Comparison of ENCODE assay signal across 17 cellular contexts in the genomic region with DNA sequence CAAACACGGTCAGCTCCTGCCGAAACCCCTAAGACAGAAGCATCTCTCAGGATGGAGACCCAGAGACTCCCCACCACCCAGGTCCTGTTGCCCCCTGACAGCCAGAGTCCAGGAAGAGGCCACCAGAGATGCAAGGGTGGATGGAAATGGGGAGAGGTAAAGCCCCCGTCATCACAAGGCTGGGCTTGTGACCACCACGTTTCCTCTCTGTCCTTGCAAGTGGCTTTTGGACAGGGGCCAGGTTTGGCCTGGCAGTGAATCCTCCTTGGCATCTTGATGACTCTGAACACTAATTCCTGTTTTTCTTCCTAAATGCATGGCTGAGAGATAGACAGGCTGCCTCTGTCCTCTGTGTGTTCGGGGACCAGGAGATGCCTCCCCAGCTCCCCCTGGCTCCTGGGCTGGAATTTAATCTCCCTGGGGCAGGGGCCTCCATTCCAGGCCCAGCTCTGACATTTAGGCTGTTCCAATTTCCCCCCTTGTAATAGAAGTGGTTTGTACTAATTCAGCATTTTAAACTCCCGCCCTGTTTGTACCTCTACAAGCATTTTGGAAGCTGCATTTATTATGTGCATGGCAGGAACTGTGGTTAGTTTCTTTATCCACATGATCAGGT.
"Had no signal": no experiment of that assay in that cellular context is flagged by ENCODE, and none has a peak within 500 bp of the region (broad histone marks: within the 10 kb centered on the region; RNA-seq: fewer than 3 reads in every experiment).

No MANE protein-coding gene starts in this region.

- H3K27ac Mint-ChIP-seq: natural killer cell; stimulated activated naive B cell treated with anti-CD40 and anti-IgM and Interleukin-4, amounts not matched to agents 10 μg/mL and 1 μg/mL and 100 μg/mL, for 72 hours had no signal

- H3K36me3 ChIP-seq: ascending aorta, breast epithelium, spleen, thyroid gland had no signal

- H3K27ac ChIP-seq: ascending aorta, breast epithelium, spleen, thyroid gland had no signal

- H3K4me1 Mint-ChIP-seq: natural killer cell; stimulated activated naive B cell treated with anti-CD40 and anti-IgM and Interleukin-4, amounts not matched to agents 10 μg/mL and 1 μg/mL and 100 μg/mL, for 72 hours had no signal

- ATAC-seq: activated CD4-positive, CD25-positive, alpha-beta regulatory T cell treated with anti-CD3 and anti-CD28 coated beads, Interleukin-2, amount 50 U/mL, for 24 hours; activated T-cell treated with anti-CD3 and anti-CD28 coated beads, Interleukin-2, amount 50 U/mL, for 4 hours; esophagus mucosa; natural killer cell; stimulated activated naive B cell treated with anti-CD40 and anti-IgM and Interleukin-4, amounts not matched to agents 10 μg/mL and 1 μg/mL and 100 μg/mL, for 72 hours had no signal

- H3K9me3 Mint-ChIP-seq: activated T-cell treated with anti-CD3 and anti-CD28 coated beads, Interleukin-2, amount 50 U/mL, for 4 hours; natural killer cell; stimulated activated naive B cell treated with anti-CD40 and anti-IgM and Interleukin-4, amounts not matched to agents 10 μg/mL and 1 μg/mL and 100 μg/mL, for 72 hours had no signal

- H3K4me1 ChIP-seq: ascending aorta, breast epithelium, spleen, thyroid gland had no signal

- H3K4me3 ChIP-seq: ascending aorta, breast epithelium, spleen, thyroid gland had no signal

- DNase-seq: activated CD4-positive, alpha-beta T cell treated with anti-CD3 and anti-CD28 coated beads, Interleukin-2, amount 50 U/mL, for 1 hour; activated CD8-positive, alpha-beta memory T cell treated with anti-CD3 and anti-CD28 coated beads, Interleukin-2, amount 50 U/mL, for 4 hours; activated effector memory CD4-positive, alpha-beta T cell treated with Interleukin-2 at 50 U/mL for 16 hours; activated naive CD4-positive, alpha-beta T cell treated with anti-CD3 and anti-CD28 coated beads, Interleukin-2, amount 50 U/mL, for 16 hours; activated T-cell treated with anti-CD3 and anti-CD28 coated beads, Interleukin-2, amount 50 U/mL, for 4 hours; cerebellar nuclear complex; cortex of kidney; natural killer cell; spleen; stimulated activated CD4-positive, alpha-beta T cell treated with anti-CD3 and anti-CD28 coated beads, Interleukin-4, amount 100 ng/mL, for 4 hours; stimulated activated naive B cell treated with anti-CD40 and anti-IgM and Interleukin-4, amounts not matched to agents 10 μg/mL and 1 μg/mL and 100 μg/mL, for 72 hours; T-helper 9 cell; thyroid gland had no signal

- H3K36me3 Mint-ChIP-seq: natural killer cell; stimulated activated naive B cell treated with anti-CD40 and anti-IgM and Interleukin-4, amounts not matched to agents 10 μg/mL and 1 μg/mL and 100 μg/mL, for 72 hours had no signal

- H3K4me3 Mint-ChIP-seq: activated T-cell treated with anti-CD3 and anti-CD28 coated beads, Interleukin-2, amount 50 U/mL, for 4 hours; natural killer cell; stimulated activated naive B cell treated with anti-CD40 and anti-IgM and Interleukin-4, amounts not matched to agents 10 μg/mL and 1 μg/mL and 100 μg/mL, for 72 hours had no signal

- H3K27me3 Mint-ChIP-seq: stimulated activated naive B cell treated with anti-CD40 and anti-IgM and Interleukin-4, amounts not matched to agents 10 μg/mL and 1 μg/mL and 100 μg/mL, for 72 hours had no signal

- H3K9me3 ChIP-seq: ascending aorta, breast epithelium, spleen, thyroid gland had no signal

- H3K27me3 ChIP-seq: ascending aorta, breast epithelium, spleen, thyroid gland had no signal
